8 cellular contexts compared by ENCODE assay signal in genomic region chr13:52159159-52159982, GRCh38. TPM values are rescaled to one million over a fixed set of nuclear protein-coding genes. Genes with fewer than 3 reads are reported as not detected.
DNase-seq lines count a peak whose midpoint lies in the region; ATAC-seq and TF ChIP-seq lines count a peak whose summit lies in the region.

NEK3 (minus strand) TSS chr13:52159597; CDS start chr13:52156191, 3,406 bp downstream.

- H3F3A ChIP-seq in Loucy (ENCODE audit: low read depth): peaks cover 4% of the 10 kb centered on the region; the same call in 1 of the 2 replicates

- H3K4me1 ChIP-seq in ES-I3 (ENCODE audit: insufficient read depth, low read length) (peaks cover 15% of the 10 kb centered on the region), Loucy (ENCODE audit: insufficient read depth, low read length, poor library complexity, severe bottlenecking) (peaks cover 61% of the 10 kb centered on the region)

- ATAC-seq in left cardiac atrium: peak; percentile 94 to 96

- H3K79me2 ChIP-seq in Loucy (ENCODE audit: insufficient read depth, low read length): peaks cover 17% of the 10 kb centered on the region; the same call in 1 of the 2 replicates

- no peaks in the 10 kb centered on the region for H3K9me2 ChIP-seq in Loucy (replicated peaks; ENCODE audit: low read depth, low read length)

- peaks cover 4% of the 10 kb centered on the region for H3K36me3 Mint-ChIP-seq in type B pancreatic cell

- intact Hi-C loops in left cardiac atrium (cut with DNase I): no loop called here
- intact Hi-C loops in posterior cingulate gyrus (cut with DNase I): loop anchor here (5.0 kb wide), 1 partner anchor 33 kb away; no protein-coding TSS in a partner anchor

- H3K9ac ChIP-seq in ES-I3 (ENCODE audit: low read depth, low read length): peak within 1 kb of the TSS; percentile 97
- peak within 1 kb of the TSS; percentile 76 for H3K9ac ChIP-seq in Loucy (ENCODE audit: low read depth, low read length, poor library complexity, severe bottlenecking)

- peak within 1 kb of the TSS; percentile 93 for H3K4me3 Mint-ChIP-seq in type B pancreatic cell

- peak within 1 kb of the TSS; percentile 83 for H3K27ac Mint-ChIP-seq in type B pancreatic cell

- H3K9me3 Mint-ChIP-seq in type B pancreatic cell: no peaks in the 10 kb centered on the region

- peaks cover 45% of the 10 kb centered on the region for H3K4me1 Mint-ChIP-seq in type B pancreatic cell (ENCODE audit: unreplicated experiment)

- DNase-seq in H4 (ENCODE audit: low spot score) (peak; percentile 11), T follicular helper cell (ENCODE audit: low read depth) (peak; percentile 14), amygdala (lab: John Stamatoyannopoulos, UW) (peak in 52 of 56 donors; percentile 5 to 77 (median 48)), left cardiac atrium (peak; percentile 81), posterior cingulate gyrus (peak; percentile 28 to 96 (median 70)), type B pancreatic cell (ENCODE audit: extremely low spot score, unreplicated experiment) (peak; percentile 84)

- no peaks in the 10 kb centered on the region for H3K27me3 Mint-ChIP-seq in type B pancreatic cell

- H3K36me3 ChIP-seq in ES-I3 (ENCODE audit: insufficient read depth, low read length) (no peaks in the 10 kb centered on the region), Loucy (ENCODE audit: insufficient read depth, low read length) (no peaks in the 10 kb centered on the region)

- no peaks in the 10 kb centered on the region for H3K9me3 ChIP-seq in ES-I3 (ENCODE audit: control insufficient read depth, insufficient read depth, low read length)
- no peaks in the 10 kb centered on the region for H3K9me3 ChIP-seq in Loucy (ENCODE audit: insufficient read depth, low read depth, low read length)

- H3K4me3 ChIP-seq in Loucy (ENCODE audit: low read length, poor library complexity, severe bottlenecking): peak within 1 kb of the TSS; percentile 79

- H3K27me3 ChIP-seq in Loucy (ENCODE audit: insufficient read depth, low read length, poor library complexity, severe bottlenecking): no peaks in the 10 kb centered on the region

- peak within 1 kb of the TSS; percentile 76 for H3K4me2 ChIP-seq in Loucy (ENCODE audit: low read depth, low read length, poor library complexity, severe bottlenecking)

- TF ChIP-seq CTCF in Loucy (conservative IDR thresholded peaks at IDR 0.05; ENCODE audit: low read length) (no peak), type B pancreatic cell (conservative IDR thresholded peaks at IDR 0.05) (no peak)

- peak within 1 kb of the TSS; percentile 73 for H2AFZ ChIP-seq in Loucy (ENCODE audit: low read length)

- H4K20me1 ChIP-seq in Loucy (ENCODE audit: insufficient read depth, low read length, poor library complexity, severe bottlenecking): no peaks in the 10 kb centered on the region

RNA-seq across cellular contexts. Expression of gene NEK3, which starts in this region (rescaled TPM):
- 2.1 and 4.2 TPM in 2 replicates for total RNA-seq in H4 (2014; rRNA removed; shearing (Covaris generic))
- 10 to 100 TPM in 1 of 2 donors, 1 to 10 TPM in 1; 9.2 to 11.9 TPM for total RNA-seq in left cardiac atrium
- 14.7 and 28.3 TPM in 2 replicates for total RNA-seq in type B pancreatic cell (ENCODE audit: low replicate concordance)

Comparison
In these comparisons a context has a peak if more than half of its experiments do, and no peak if none do; other contexts are left out.
1. Peak in every context shown above with its lines: DNase-seq, ATAC-seq and H3K4me3 ChIP-seq.
2. DNase-seq: peak in every context shown above with its lines; median percentile 84 in type B pancreatic cell; 81 in left cardiac atrium; 70 in posterior cingulate gyrus; 48 in amygdala; 14 in T follicular helper cell; 11 in H4.